Comparison of ENCODE assay signal across 2 cellular contexts in the genomic region with DNA sequence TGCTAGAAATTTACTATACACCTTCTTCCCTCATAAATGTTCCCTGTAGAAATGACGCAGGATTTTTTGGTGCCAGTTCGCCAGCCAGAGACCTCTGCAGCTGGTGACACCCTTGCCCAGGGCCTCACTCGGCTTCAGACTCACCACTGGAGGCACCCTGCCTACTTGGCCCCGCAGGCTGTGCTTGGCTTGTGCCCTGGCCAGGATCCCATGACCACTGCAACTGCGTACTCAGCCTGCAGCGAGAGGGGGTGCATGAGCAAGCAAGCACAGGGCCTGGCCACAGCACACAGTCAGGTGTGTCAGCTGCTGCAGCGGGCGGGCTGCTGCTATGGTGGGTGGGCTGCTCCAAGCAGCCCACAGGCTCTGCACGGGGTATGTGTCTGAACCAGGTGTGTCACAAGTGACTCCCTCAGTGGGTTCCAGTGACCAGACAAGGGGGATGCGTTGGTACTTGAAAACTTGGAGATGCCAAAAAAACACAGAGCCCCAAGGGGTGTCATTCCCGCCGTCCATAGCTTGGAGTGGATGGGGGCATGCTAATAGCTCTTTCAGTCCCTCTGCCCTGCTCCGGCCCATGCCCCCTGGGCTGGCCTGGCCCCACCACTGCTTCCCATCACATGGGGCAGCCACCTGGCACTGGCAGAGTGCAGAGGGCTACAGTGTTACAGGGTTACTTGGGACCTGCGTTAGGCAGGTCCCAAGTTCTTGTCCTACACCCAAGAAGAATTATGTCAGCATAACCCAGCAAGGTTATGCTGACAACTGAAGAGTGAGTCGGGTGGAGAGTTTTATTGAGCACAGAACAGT.
TF ChIP-seq lines count a peak whose summit lies in the region.

No MANE protein-coding gene starts in this region.

TF ChIP-seq in WTC11, 78 proteins besides CTCF, POLR2A, EP300 and RAD21:
- TF ChIP-seq KAT7 (CRISPR knock-in tag; IDR thresholded peaks at IDR 0.05; ENCODE audit: borderline replicate concordance) (no peak), MYBL2 (CRISPR knock-in tag; IDR thresholded peaks at IDR 0.05) (no peak), ZBTB21 (CRISPR knock-in tag; IDR thresholded peaks at IDR 0.05; ENCODE audit: borderline replicate concordance) (no peak), SP1 (CRISPR knock-in tag; conservative IDR thresholded peaks at IDR 0.05) (no peak), EMX1 (CRISPR knock-in tag; IDR thresholded peaks at IDR 0.05) (no peak), NR2C2 (CRISPR knock-in tag; IDR thresholded peaks at IDR 0.05) (no peak)
- TF ChIP-seq, protein P1, sequence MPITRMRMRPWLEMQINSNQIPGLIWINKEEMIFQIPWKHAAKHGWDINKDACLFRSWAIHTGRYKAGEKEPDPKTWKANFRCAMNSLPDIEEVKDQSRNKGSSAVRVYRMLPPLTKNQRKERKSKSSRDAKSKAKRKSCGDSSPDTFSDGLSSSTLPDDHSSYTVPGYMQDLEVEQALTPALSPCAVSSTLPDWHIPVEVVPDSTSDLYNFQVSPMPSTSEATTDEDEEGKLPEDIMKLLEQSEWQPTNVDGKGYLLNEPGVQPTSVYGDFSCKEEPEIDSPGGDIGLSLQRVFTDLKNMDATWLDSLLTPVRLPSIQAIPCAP (CRISPR knock-in tag; IDR thresholded peaks at IDR 0.05) = no peak
- TF ChIP-seq, protein P2, sequence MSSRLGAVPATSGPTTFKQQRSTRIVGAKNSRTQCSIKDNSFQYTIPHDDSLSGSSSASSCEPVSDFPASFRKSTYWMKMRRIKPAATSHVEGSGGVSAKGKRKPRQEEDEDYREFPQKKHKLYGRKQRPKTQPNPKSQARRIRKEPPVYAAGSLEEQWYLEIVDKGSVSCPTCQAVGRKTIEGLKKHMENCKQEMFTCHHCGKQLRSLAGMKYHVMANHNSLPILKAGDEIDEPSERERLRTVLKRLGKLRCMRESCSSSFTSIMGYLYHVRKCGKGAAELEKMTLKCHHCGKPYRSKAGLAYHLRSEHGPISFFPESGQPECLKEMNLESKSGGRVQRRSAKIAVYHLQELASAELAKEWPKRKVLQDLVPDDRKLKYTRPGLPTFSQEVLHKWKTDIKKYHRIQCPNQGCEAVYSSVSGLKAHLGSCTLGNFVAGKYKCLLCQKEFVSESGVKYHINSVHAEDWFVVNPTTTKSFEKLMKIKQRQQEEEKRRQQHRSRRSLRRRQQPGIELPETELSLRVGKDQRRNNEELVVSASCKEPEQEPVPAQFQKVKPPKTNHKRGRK (CRISPR knock-in tag; IDR thresholded peaks at IDR 0.05; ENCODE audit: borderline replicate concordance) = no peak
- TF ChIP-seq, protein P3, sequence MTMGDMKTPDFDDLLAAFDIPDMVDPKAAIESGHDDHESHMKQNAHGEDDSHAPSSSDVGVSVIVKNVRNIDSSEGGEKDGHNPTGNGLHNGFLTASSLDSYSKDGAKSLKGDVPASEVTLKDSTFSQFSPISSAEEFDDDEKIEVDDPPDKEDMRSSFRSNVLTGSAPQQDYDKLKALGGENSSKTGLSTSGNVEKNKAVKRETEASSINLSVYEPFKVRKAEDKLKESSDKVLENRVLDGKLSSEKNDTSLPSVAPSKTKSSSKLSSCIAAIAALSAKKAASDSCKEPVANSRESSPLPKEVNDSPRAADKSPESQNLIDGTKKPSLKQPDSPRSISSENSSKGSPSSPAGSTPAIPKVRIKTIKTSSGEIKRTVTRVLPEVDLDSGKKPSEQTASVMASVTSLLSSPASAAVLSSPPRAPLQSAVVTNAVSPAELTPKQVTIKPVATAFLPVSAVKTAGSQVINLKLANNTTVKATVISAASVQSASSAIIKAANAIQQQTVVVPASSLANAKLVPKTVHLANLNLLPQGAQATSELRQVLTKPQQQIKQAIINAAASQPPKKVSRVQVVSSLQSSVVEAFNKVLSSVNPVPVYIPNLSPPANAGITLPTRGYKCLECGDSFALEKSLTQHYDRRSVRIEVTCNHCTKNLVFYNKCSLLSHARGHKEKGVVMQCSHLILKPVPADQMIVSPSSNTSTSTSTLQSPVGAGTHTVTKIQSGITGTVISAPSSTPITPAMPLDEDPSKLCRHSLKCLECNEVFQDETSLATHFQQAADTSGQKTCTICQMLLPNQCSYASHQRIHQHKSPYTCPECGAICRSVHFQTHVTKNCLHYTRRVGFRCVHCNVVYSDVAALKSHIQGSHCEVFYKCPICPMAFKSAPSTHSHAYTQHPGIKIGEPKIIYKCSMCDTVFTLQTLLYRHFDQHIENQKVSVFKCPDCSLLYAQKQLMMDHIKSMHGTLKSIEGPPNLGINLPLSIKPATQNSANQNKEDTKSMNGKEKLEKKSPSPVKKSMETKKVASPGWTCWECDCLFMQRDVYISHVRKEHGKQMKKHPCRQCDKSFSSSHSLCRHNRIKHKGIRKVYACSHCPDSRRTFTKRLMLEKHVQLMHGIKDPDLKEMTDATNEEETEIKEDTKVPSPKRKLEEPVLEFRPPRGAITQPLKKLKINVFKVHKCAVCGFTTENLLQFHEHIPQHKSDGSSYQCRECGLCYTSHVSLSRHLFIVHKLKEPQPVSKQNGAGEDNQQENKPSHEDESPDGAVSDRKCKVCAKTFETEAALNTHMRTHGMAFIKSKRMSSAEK (CRISPR knock-in tag; IDR thresholded peaks at IDR 0.05; ENCODE audit: borderline replicate concordance) = no peak

TF ChIP-seq in HepG2, 621 proteins besides CTCF, POLR2A, EP300 and RAD21:
- TF ChIP-seq HNRNPL (IDR thresholded peaks at IDR 0.05; ENCODE audit: low read depth, low read length) (0 out of 2 replicates have a peak, but pooled peaks have one; percentile 32), SMAD1 (CRISPR knock-in tag; IDR thresholded peaks at IDR 0.05; ENCODE audit: borderline replicate concordance, low read depth) (no peak), TEAD2 (CRISPR knock-in tag; IDR thresholded peaks at IDR 0.05) (no peak)
